ENCODE assay signal across 34 cellular contexts in the genomic region with DNA sequence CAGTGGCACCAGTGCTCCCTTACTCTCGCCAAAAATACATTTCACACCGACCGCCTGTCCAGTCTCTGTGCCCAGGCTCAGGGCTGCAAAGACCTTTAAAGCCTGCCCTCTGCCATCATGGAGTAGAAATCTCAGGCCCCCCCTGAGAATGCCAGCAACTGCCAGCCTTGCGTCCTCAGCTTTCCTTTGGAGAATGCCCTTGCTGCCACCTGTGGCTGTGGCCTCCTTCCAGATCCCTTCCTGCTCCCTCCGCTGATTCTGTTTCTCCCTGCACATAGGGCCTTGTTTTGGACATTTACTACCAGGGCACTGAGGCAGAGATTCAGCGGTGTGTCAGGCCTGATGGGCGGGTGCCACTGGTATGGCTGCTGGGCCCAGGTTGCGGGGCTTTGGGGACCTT.
"Had no signal": no experiment of that assay in that cellular context is flagged by ENCODE, and none has a peak within 500 bp of the region (broad histone marks: within the 10 kb centered on the region; RNA-seq: fewer than 3 reads in every experiment).

No MANE protein-coding gene starts in this region.

- H3K4me1 Mint-ChIP-seq: activated CD4-positive, alpha-beta memory T cell treated with anti-CD3 and anti-CD28 coated beads, Interleukin-2, amount 10 ng/mL, durations not matched to agents 7 days and 5 days; activated CD4-positive, alpha-beta T cell treated with anti-CD3 and anti-CD28 coated beads for 36 hours; activated CD8-positive, alpha-beta memory T cell treated with anti-CD3 and anti-CD28 coated beads, Interleukin-2, amount 10 ng/mL, durations not matched to agents 7 days and 5 days; activated naive CD4-positive, alpha-beta T cell treated with anti-CD3 and anti-CD28 coated beads, Interleukin-2, amount 50 U/mL, for 24 hours; activated naive CD8-positive, alpha-beta T cell treated with anti-CD3 and anti-CD28 coated beads, Interleukin-2, amount 10 ng/mL, durations not matched to agents 7 days and 5 days; brain had no signal

- H3K9ac ChIP-seq: KMS-11 had no signal

- H3K36me3 ChIP-seq: SJCRH30 had no signal

- H3K4me1 ChIP-seq: Peyer's patch, SJCRH30 had no signal

- H3K27me3 ChIP-seq: Peyer's patch, SJCRH30 had no signal

- H3K36me3 Mint-ChIP-seq: activated CD8-positive, alpha-beta memory T cell treated with anti-CD3 and anti-CD28 coated beads, Interleukin-2, amount 10 ng/mL, durations not matched to agents 7 days and 5 days; activated naive CD4-positive, alpha-beta T cell treated with anti-CD3 and anti-CD28 coated beads, Interleukin-2, amount 50 U/mL, for 24 hours had no signal

- H3K27me3 Mint-ChIP-seq: activated CD4-positive, alpha-beta memory T cell treated with anti-CD3 and anti-CD28 coated beads, Interleukin-2, amount 10 ng/mL, durations not matched to agents 7 days and 5 days; activated CD4-positive, alpha-beta T cell treated with anti-CD3 and anti-CD28 coated beads for 36 hours; activated CD8-positive, alpha-beta memory T cell treated with anti-CD3 and anti-CD28 coated beads, Interleukin-2, amount 10 ng/mL, durations not matched to agents 7 days and 5 days; activated naive CD4-positive, alpha-beta T cell treated with anti-CD3 and anti-CD28 coated beads, Interleukin-2, amount 50 U/mL, for 24 hours; activated naive CD8-positive, alpha-beta T cell treated with anti-CD3 and anti-CD28 coated beads, Interleukin-2, amount 10 ng/mL, durations not matched to agents 7 days and 5 days; brain had no signal

- ATAC-seq: activated CD4-positive, alpha-beta T cell treated with anti-CD3 and anti-CD28 coated beads for 36 hours; activated CD4-positive, CD25-positive, alpha-beta regulatory T cell treated with anti-CD3 and anti-CD28 coated beads, Interleukin-2, amount 50 U/mL, for 24 hours; activated CD8-positive, alpha-beta memory T cell treated with anti-CD3 and anti-CD28 coated beads, Interleukin-2, amount 10 ng/mL, durations not matched to agents 7 days and 5 days; PC-3 had no signal

- H3K27ac ChIP-seq: KMS-11, Peyer's patch, SJCRH30, SK-N-MC had no signal

- H3K4me2 ChIP-seq: KMS-11 had no signal

- H3K9me3 ChIP-seq: Peyer's patch, SJCRH30 had no signal

- H3K4me3 ChIP-seq: Peyer's patch, SJCRH30, SK-N-MC had no signal

- H3K27ac Mint-ChIP-seq: activated CD4-positive, alpha-beta memory T cell treated with anti-CD3 and anti-CD28 coated beads, Interleukin-2, amount 10 ng/mL, durations not matched to agents 7 days and 5 days; activated CD4-positive, alpha-beta T cell treated with anti-CD3 and anti-CD28 coated beads for 36 hours; activated CD8-positive, alpha-beta memory T cell treated with anti-CD3 and anti-CD28 coated beads, Interleukin-2, amount 10 ng/mL, durations not matched to agents 7 days and 5 days; activated naive CD4-positive, alpha-beta T cell treated with anti-CD3 and anti-CD28 coated beads, Interleukin-2, amount 50 U/mL, for 24 hours; activated naive CD8-positive, alpha-beta T cell treated with anti-CD3 and anti-CD28 coated beads, Interleukin-2, amount 10 ng/mL, durations not matched to agents 7 days and 5 days; activated T-helper 2 cell treated with anti-CD3 and anti-CD28 coated beads, Interferon-gamma antibody, Interleukin-2, Interleukin-4, amounts not matched to agents 10 μg/mL and 5 μg/mL and 100 μg/mL, durations not matched to agents 14 hours and 24 hours and 36 hours; brain; T-helper 1 cell treated with Interleukin-12 subunit alpha and Interleukin-12 subunit beta and Interleukin-4 antibody, amounts not matched to agents 30 μg/mL and 1 μg/mL, for 36 hours; T-helper 2 cell treated with Interferon-gamma antibody and Interleukin-4, amounts not matched to agents 5 μg/mL and 100 μg/mL, for 36 hours had no signal

- H3K9me3 Mint-ChIP-seq: activated CD4-positive, alpha-beta memory T cell treated with anti-CD3 and anti-CD28 coated beads, Interleukin-2, amount 10 ng/mL, durations not matched to agents 7 days and 5 days; activated naive CD4-positive, alpha-beta T cell treated with anti-CD3 and anti-CD28 coated beads, Interleukin-2, amount 50 U/mL, for 24 hours; activated naive CD8-positive, alpha-beta T cell treated with anti-CD3 and anti-CD28 coated beads, Interleukin-2, amount 10 ng/mL, durations not matched to agents 7 days and 5 days; activated T-helper 2 cell treated with anti-CD3 and anti-CD28 coated beads, Interferon-gamma antibody, Interleukin-2, Interleukin-4, amounts not matched to agents 10 μg/mL and 5 μg/mL and 100 μg/mL, durations not matched to agents 14 hours and 24 hours and 36 hours; brain; T-helper 1 cell treated with Interleukin-12 subunit alpha and Interleukin-12 subunit beta and Interleukin-4 antibody, amounts not matched to agents 30 μg/mL and 1 μg/mL, for 36 hours; T-helper 2 cell treated with Interferon-gamma antibody and Interleukin-4, amounts not matched to agents 5 μg/mL and 100 μg/mL, for 36 hours had no signal

- H3K4me3 Mint-ChIP-seq: activated CD4-positive, alpha-beta memory T cell treated with anti-CD3 and anti-CD28 coated beads, Interleukin-2, amount 10 ng/mL, durations not matched to agents 7 days and 5 days; activated CD4-positive, alpha-beta T cell treated with anti-CD3 and anti-CD28 coated beads for 36 hours; activated CD8-positive, alpha-beta memory T cell treated with anti-CD3 and anti-CD28 coated beads, Interleukin-2, amount 10 ng/mL, durations not matched to agents 7 days and 5 days; activated naive CD4-positive, alpha-beta T cell treated with anti-CD3 and anti-CD28 coated beads, Interleukin-2, amount 50 U/mL, for 24 hours; activated naive CD8-positive, alpha-beta T cell treated with anti-CD3 and anti-CD28 coated beads, Interleukin-2, amount 10 ng/mL, durations not matched to agents 7 days and 5 days; brain; T-helper 1 cell treated with Interleukin-12 subunit alpha and Interleukin-12 subunit beta and Interleukin-4 antibody, amounts not matched to agents 30 μg/mL and 1 μg/mL, for 36 hours; T-helper 2 cell treated with Interferon-gamma antibody and Interleukin-4, amounts not matched to agents 5 μg/mL and 100 μg/mL, for 36 hours had no signal

- DNase-seq: activated CD4-positive, alpha-beta memory T cell treated with anti-CD3 and anti-CD28 coated beads, Interleukin-2, amount 10 ng/mL, durations not matched to agents 7 days and 5 days; activated CD4-positive, alpha-beta T cell treated with anti-CD3 and anti-CD28 coated beads for 36 hours; activated CD4-positive, alpha-beta T cell treated with anti-CD3 and anti-CD28 coated beads, Interleukin-2, amount 50 U/mL, for 1 hour; activated CD8-positive, alpha-beta memory T cell treated with anti-CD3 and anti-CD28 coated beads for 24 hours; activated CD8-positive, alpha-beta memory T cell treated with anti-CD3 and anti-CD28 coated beads, Interleukin-2, amount 10 ng/mL, durations not matched to agents 7 days and 5 days; activated CD8-positive, alpha-beta memory T cell treated with anti-CD3 and anti-CD28 coated beads, Interleukin-2, amount 50 U/mL, for 48 hours; activated gamma-delta T cell; activated naive CD4-positive, alpha-beta T cell treated with Interleukin-2 at 50 U/mL for 16 hours; activated naive CD8-positive, alpha-beta T cell treated with anti-CD3 and anti-CD28 coated beads, Interleukin-2, amount 10 ng/mL, durations not matched to agents 7 days and 5 days; caudate nucleus; cerebellar nuclear complex; MM.1S; MV-4-11; NCI-H1092; NCI-H1436 treated with DMSO at 0.1 percent for 48 hours; NCI-H1694 treated with DMSO at 0.1 percent for 48 hours; NCI-H2029; NCI-H510A; NCI-H526; NCI-H748 treated with DMSO at 0.1 percent for 48 hours; NK-92 treated with Interleukin-12 subunit alpha and Interleukin-12 subunit beta, amount 100 ng/mL, for 24 hours; PC-3; Peyer's patch; Right ventricle myocardium superior; RPMI8226; SJCRH30 had no signal
